12 cellular contexts compared by ENCODE assay signal in the genomic region with DNA sequence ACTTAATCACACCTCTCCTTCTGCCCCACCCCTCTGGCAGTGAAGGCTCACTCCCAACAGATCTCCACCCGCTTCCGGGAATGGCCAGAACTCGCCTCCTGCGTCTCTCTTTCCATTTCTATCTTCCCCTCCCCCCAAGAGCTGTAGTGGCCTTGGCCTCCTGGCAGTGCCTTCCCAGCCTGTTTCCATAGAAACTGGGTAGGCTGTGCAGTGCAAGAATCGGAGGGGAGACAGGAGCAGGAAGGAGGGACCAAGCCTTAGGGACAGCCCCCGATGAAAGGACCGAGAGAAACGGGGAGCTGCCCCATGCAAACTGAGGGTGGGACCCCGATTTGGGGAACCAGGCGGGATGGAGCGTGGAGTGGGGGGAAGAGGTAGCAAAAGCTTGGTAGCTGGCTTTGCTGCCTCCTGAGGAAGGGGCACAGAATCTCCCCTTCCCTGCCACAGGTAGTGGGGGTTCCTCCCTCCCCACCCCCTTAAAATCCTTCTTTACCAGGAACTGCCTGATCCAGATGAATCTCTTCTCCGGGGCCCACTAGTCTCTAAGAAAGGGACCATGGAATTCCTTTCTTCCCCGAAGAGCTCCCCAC. TPM values are rescaled to one million over a fixed set of nuclear protein-coding genes. Genes with fewer than 3 reads are reported as not detected.
DNase-seq lines count a peak whose midpoint lies in the region; ATAC-seq and TF ChIP-seq lines count a peak whose summit lies in the region.
"Had no signal": no experiment of that assay in that cellular context is flagged by ENCODE, and none has a peak within 500 bp of the region (broad histone marks: within the 10 kb centered on the region; RNA-seq: fewer than 3 reads in every experiment).

No MANE protein-coding gene starts in this region.

- no peak overlapping the region for H2AFZ ChIP-seq in KMS-11 (ENCODE audit: low read depth)

- ATAC-seq in HG03280 (IDR thresholded peaks at IDR 0.05; ENCODE audit: unreplicated experiment), result no peak
- ATAC-seq in HG03196 (IDR thresholded peaks at IDR 0.05; ENCODE audit: unreplicated experiment), result no peak

- H3K36me3 ChIP-seq in BLaER1 (no peaks in the 10 kb centered on the region), KMS-11 (ENCODE audit: insufficient read depth) (no peaks in the 10 kb centered on the region), mesodermal cell (ENCODE audit: control insufficient read depth, insufficient read depth, low read length) (no peaks in the 10 kb centered on the region)
- H3K36me3 ChIP-seq in CD4-positive, alpha-beta memory T cell (ENCODE audit: insufficient read depth, low read length), result no peaks in the 10 kb centered on the region
- H3K36me3 ChIP-seq: brain microvascular endothelial cell, Peyer's patch, spleen had no signal

- H3K9me3 ChIP-seq in BLaER1, result no peaks in the 10 kb centered on the region
- H3K9me3 ChIP-seq in mesodermal cell (ENCODE audit: control insufficient read depth, low read length), result no peaks in the 10 kb centered on the region
- H3K9me3 ChIP-seq in CD4-positive, alpha-beta memory T cell (ENCODE audit: control insufficient read depth in 1 of 2, low read length in 2 of 2), result no peaks in the 10 kb centered on the region
- H3K9me3 ChIP-seq: Peyer's patch, spleen had no signal

- peaks cover 49 to 57% of the 10 kb centered on the region in 2 donors for H3K27me3 Mint-ChIP-seq in CD4-positive, alpha-beta memory T cell

- H3K79me2 ChIP-seq in KMS-11 (ENCODE audit: insufficient read depth, low read depth), result no peaks in the 10 kb centered on the region

- H3K9ac ChIP-seq in BLaER1, result no peak overlapping the region
- H3K9ac ChIP-seq in KMS-11, result no peak overlapping the region

- POLR2A ChIA-PET in CD4-positive, alpha-beta memory T cell (lab: Charles Lee; ENCODE audit: partially characterized antibody), result interaction anchor here (1.1 kb wide), 1 partner anchor 191 kb away, joined by 3 read pairs; no protein-coding TSS in a partner anchor

- H4K20me1 ChIP-seq in BLaER1 (peaks cover 24% of the 10 kb centered on the region; the same call in 1 of the 2 replicates), KMS-11 (ENCODE audit: insufficient read depth) (no peaks in the 10 kb centered on the region)

- H3K4me2 ChIP-seq in BLaER1, result peak overlapping the region; percentile 16
- peak overlapping the region; percentile 100; the same call in 1 of the 2 replicates for H3K4me2 ChIP-seq in KMS-11

- peaks cover 53% of the 10 kb centered on the region for H3K27me3 ChIP-seq in BLaER1
- H3K27me3 ChIP-seq in KMS-11 (ENCODE audit: insufficient read depth, low read depth), result peaks cover 2% of the 10 kb centered on the region; the same call in 1 of the 2 replicates
- peaks cover 33% of the 10 kb centered on the region for H3K27me3 ChIP-seq in CD4-positive, alpha-beta memory T cell (ENCODE audit: insufficient read depth, low read length)

- peak overlapping the region in 1 of 7 donors; percentile 58 for H3K27ac Mint-ChIP-seq in CD4-positive, alpha-beta memory T cell

- H3K4me1 ChIP-seq in BLaER1, result peaks cover 47% of the 10 kb centered on the region
- H3K4me1 ChIP-seq in KMS-11 (ENCODE audit: low read depth, poor library complexity, severe bottlenecking), result peaks cover 40% of the 10 kb centered on the region
- peaks cover 44% of the 10 kb centered on the region for H3K4me1 ChIP-seq in mesodermal cell (ENCODE audit: control insufficient read depth, insufficient read depth, low read length, poor library complexity, severe bottlenecking)
- H3K4me1 ChIP-seq in CD4-positive, alpha-beta memory T cell (ENCODE audit: insufficient read depth, low read length), result peaks cover 17% of the 10 kb centered on the region

- H3K27ac ChIP-seq in BLaER1 (no peak overlapping the region), KMS-11 (peak overlapping the region; percentile 80; the same call in 1 of the 2 replicates), cingulate gyrus (ENCODE audit: low read depth, low read length) (peak overlapping the region; percentile 99), mesodermal cell (ENCODE audit: low read depth, low read length, severe bottlenecking) (peak overlapping the region; percentile 95)
- H3K27ac ChIP-seq in CD4-positive, alpha-beta memory T cell (ENCODE audit: low read depth, low read length), result no peak overlapping the region
- H3K27ac ChIP-seq: brain microvascular endothelial cell, C4-2B, spleen had no signal

- CTCF ChIA-PET in CD4-positive, alpha-beta memory T cell (lab: Charles Lee; ENCODE audit: partially characterized antibody), result interaction anchor here (0.8 to 8.4 kb wide), 9 partner anchors 16 to 189 kb away, joined by 3 to 239 read pairs (median 3); a partner anchor contains a TSS

- no peaks in the 10 kb centered on the region for H3K36me3 Mint-ChIP-seq in CD4-positive, alpha-beta memory T cell

- TF ChIP-seq CTCF in KMS-11 (conservative IDR thresholded peaks at IDR 0.05; ENCODE audit: low read depth, low read length), result no peak

- H3K9me3 Mint-ChIP-seq in CD4-positive, alpha-beta memory T cell, result peaks cover 0 to 3% (median 0%) of the 10 kb centered on the region in 8 donors

- 2 to 9% methylated on average over 10 to 11 of the region's 13 CpGs for WGBS in mesodermal cell (ENCODE audit: insufficient coverage in 2 of 2), 2 experiments

- intact Hi-C loops in CD4-positive, alpha-beta memory T cell (cut with micrococcal nuclease), result no loop called here

- peaks cover 9 to 30% (median 18%) of the 10 kb centered on the region in 4 donors for H3K4me1 Mint-ChIP-seq in CD4-positive, alpha-beta memory T cell

- no peak for DNase-seq in CD4-positive, alpha-beta memory T cell
- DNase-seq in kidney tubule cell (ENCODE audit: low spot score), result no peak
- DNase-seq: brain microvascular endothelial cell, spleen had no signal

- H3K4me3 ChIP-seq in BLaER1 (no peak overlapping the region), KMS-11 (IDR thresholded peaks at IDR 0.05; ENCODE audit: insufficient read depth, low read depth, low read length) (no peak overlapping the region), mesodermal cell (ENCODE audit: extremely low read depth, insufficient read depth, low read length, poor library complexity, severe bottlenecking) (peak overlapping the region; percentile 23)
- no peak overlapping the region for H3K4me3 ChIP-seq in CD4-positive, alpha-beta memory T cell (ENCODE audit: low read length in 2 of 2)
- H3K4me3 ChIP-seq: Peyer's patch, spleen had no signal

- H3K4me3 Mint-ChIP-seq in CD4-positive, alpha-beta memory T cell, result peak overlapping the region in 1 of 8 donors; percentile 24

RNA-seq across cellular contexts. Expression of a gene that starts 4.5 kb away (rescaled TPM):
- 25.9 TPM for polyA plus RNA-seq in mesodermal cell (2013, experiment 1 of 2)
- polyA plus RNA-seq in mesodermal cell (2013, experiment 2 of 2), result 18.5 TPM
- not detected for total RNA-seq in CD4-positive, alpha-beta memory T cell
- not detected for polyA plus RNA-seq in CD4-positive, alpha-beta memory T cell

RNA-seq across cellular contexts. Expression of a gene that starts 41.0 kb away (rescaled TPM):
- polyA plus RNA-seq in mesodermal cell (2013, experiment 1 of 2), result 51.6 TPM
- polyA plus RNA-seq in mesodermal cell (2013, experiment 2 of 2), result 46.5 TPM
- 10 to 100 TPM; 73.2 to 83.1 TPM for total RNA-seq in CD4-positive, alpha-beta memory T cell
- polyA plus RNA-seq in CD4-positive, alpha-beta memory T cell, result 10 to 100 TPM; 31.4 to 44.3 TPM

Comparison
In these comparisons a context has a peak if more than half of its experiments do, and no peak if none do; other contexts are left out.
1. H3K27ac ChIP-seq: peak in KMS-11 (single experiment), cingulate gyrus (single experiment) and mesodermal cell (single experiment); none in BLaER1 (single experiment) and CD4-positive, alpha-beta memory T cell (single experiment).